In genomic region chr15:65189102-65189740, GRCh38 we compare ENCODE assay signal across 10 cellular contexts. TPM values are rescaled to one million over a fixed set of nuclear protein-coding genes. Genes with fewer than 3 reads are reported as not detected.
A peak's percentile ranks its signal among the peaks of the same experiment; 100 is the strongest.
DNase-seq lines count a peak whose midpoint lies in the region; ATAC-seq and TF ChIP-seq lines count a peak whose summit lies in the region.
"Had no signal": no experiment of that assay in that cellular context is flagged by ENCODE, and none has a peak within 500 bp of the region (broad histone marks: within the 10 kb centered on the region; RNA-seq: fewer than 3 reads in every experiment).

No MANE protein-coding gene starts in this region.

- peaks cover 17% of the 10 kb centered on the region for H3K4me1 Mint-ChIP-seq in neural progenitor cell

- H3K27me3 ChIP-seq in HL-60 (ENCODE audit: insufficient read depth, poor library complexity, severe bottlenecking) (no peaks in the 10 kb centered on the region), colonic mucosa (no peaks in the 10 kb centered on the region), neural progenitor cell (no peaks in the 10 kb centered on the region)

- H2AFZ ChIP-seq in neural progenitor cell (replicated peaks): no peak overlapping the region

- H3K4me3 ChIP-seq in HL-60 (replicated peaks; ENCODE audit: insufficient read depth, low read length) (no peak overlapping the region), colonic mucosa (no peak overlapping the region), neural progenitor cell (no peak overlapping the region)

- H3K79me2 ChIP-seq in neural progenitor cell (ENCODE audit: low read depth): peaks cover 8% of the 10 kb centered on the region

- H3K9ac ChIP-seq in colonic mucosa (ENCODE audit: low read depth in 2 of 2, low read length in 2 of 2): no peak overlapping the region
- no peak overlapping the region for H3K9ac ChIP-seq in neural progenitor cell

- ATAC-seq in GM21737 (IDR thresholded peaks at IDR 0.05; ENCODE audit: unreplicated experiment) (no peak), HG03565 (IDR thresholded peaks at IDR 0.05; ENCODE audit: unreplicated experiment) (no peak)
- ATAC-seq: naive thymus-derived CD4-positive, alpha-beta T cell had no signal

- H3K36me3 ChIP-seq in colonic mucosa (no peaks in the 10 kb centered on the region), neural progenitor cell (no peaks in the 10 kb centered on the region)

- H3K4me2 ChIP-seq in neural progenitor cell: no peak overlapping the region

- intact Hi-C loops in colonic mucosa (cut with DNase I): loop anchor here (2.0 to 10.0 kb wide), 3 partner anchors 88 to 134 kb away; no protein-coding TSS in a partner anchor

- no peaks in the 10 kb centered on the region for H3K36me3 Mint-ChIP-seq in neural progenitor cell

- peak; percentile 54 for DNase-seq in DMS53 (lab: John Stamatoyannopoulos, UW)
- DNase-seq in HL-60 (ENCODE audit: low read depth in 1 of 2, low spot score in 1 of 2): peak in 1 of 2 experiments; percentile 43
- peak; percentile 77 for DNase-seq in OCI-M1 (lab: John Stamatoyannopoulos, UW)
- peak; percentile 31 for DNase-seq in colonic mucosa
- peak; percentile 70 for DNase-seq in neural progenitor cell (ENCODE audit: low spot score)
- DNase-seq in H4 (ENCODE audit: low spot score): no peak
- DNase-seq: activated B cell treated with CpG ODN at 0.5 μM for 24 hours had no signal

- no peak overlapping the region for H3K4me3 Mint-ChIP-seq in neural progenitor cell
- H3K4me3 Mint-ChIP-seq: activated B cell treated with CpG ODN at 0.5 μM for 24 hours; naive thymus-derived CD4-positive, alpha-beta T cell had no signal

- peak overlapping the region; percentile 78 for H3K27ac Mint-ChIP-seq in neural progenitor cell
- H3K27ac Mint-ChIP-seq: activated B cell treated with CpG ODN at 0.5 μM for 24 hours had no signal

- no peaks in the 10 kb centered on the region for H3K9me3 Mint-ChIP-seq in neural progenitor cell
- H3K9me3 Mint-ChIP-seq: activated B cell treated with CpG ODN at 0.5 μM for 24 hours had no signal

- peak; percentile 37 for TF ChIP-seq CTCF in HL-60 (IDR thresholded peaks at IDR 0.05; ENCODE audit: insufficient read depth, low read length)
- TF ChIP-seq CTCF in colonic mucosa (IDR thresholded peaks at IDR 0.05): no peak
- peak; percentile 87 for TF ChIP-seq CTCF in neural progenitor cell (IDR thresholded peaks at IDR 0.05)

- no peaks in the 10 kb centered on the region for H4K20me1 ChIP-seq in neural progenitor cell (ENCODE audit: low read depth)

- H3F3A ChIP-seq in neural progenitor cell (ENCODE audit: low read depth): peaks cover 5% of the 10 kb centered on the region

- H3K4me1 ChIP-seq in colonic mucosa: no peaks in the 10 kb centered on the region
- H3K4me1 ChIP-seq in neural progenitor cell: no peaks in the 10 kb centered on the region

- no peak overlapping the region for H3K27ac ChIP-seq in HL-60 (replicated peaks)
- no peak overlapping the region for H3K27ac ChIP-seq in colonic mucosa
- no peak overlapping the region for H3K27ac ChIP-seq in neural progenitor cell

- H3K9me3 ChIP-seq in colonic mucosa (no peaks in the 10 kb centered on the region), neural progenitor cell (ENCODE audit: low read depth) (no peaks in the 10 kb centered on the region)

- H3K27me3 Mint-ChIP-seq in neural progenitor cell (ENCODE audit: insufficient read depth, low read depth): peaks cover 6% of the 10 kb centered on the region
- H3K27me3 Mint-ChIP-seq: activated B cell treated with CpG ODN at 0.5 μM for 24 hours; naive thymus-derived CD4-positive, alpha-beta T cell had no signal

RNA-seq across cellular contexts. Expression of gene CLPX, which starts 4.1 kb away (rescaled TPM):
- total RNA-seq in colonic mucosa (10 to 100 TPM; 41.8 to 62.0 TPM), neural progenitor cell (ENCODE audit: low replicate concordance) (31.5 and 72.6 TPM in 2 replicates)
- total RNA-seq in H4 (2014; rRNA removed; shearing (Covaris generic)): 17.5 and 22.8 TPM in 2 replicates

RNA-seq across cellular contexts. Expression of gene CILP, which starts 22.1 kb away (rescaled TPM):
- total RNA-seq in colonic mucosa (1 to 10 TPM; 3.7 to 8.7 TPM), neural progenitor cell (ENCODE audit: low replicate concordance) (0.22 TPM in 1 of 2 replicates, not detected in the other)
- 0.02 and 0.10 TPM in 2 replicates for total RNA-seq in H4 (2014; rRNA removed; shearing (Covaris generic))

RNA-seq across cellular contexts. Expression of gene PDCD7, which starts 55.6 kb away (rescaled TPM):
- total RNA-seq in colonic mucosa: 10 to 100 TPM; 20.7 to 21.2 TPM
- 24.7 and 26.2 TPM in 2 replicates for total RNA-seq in neural progenitor cell (ENCODE audit: low replicate concordance)
- 12.8 and 13.7 TPM in 2 replicates for total RNA-seq in H4 (2014; rRNA removed; shearing (Covaris generic))
